ENCODE assay signal across 18 cellular contexts in genomic region chr1:53683986-53684740, GRCh38. TPM values are rescaled to one million over a fixed set of nuclear protein-coding genes. Genes with fewer than 3 reads are reported as not detected.
A peak's percentile ranks its signal among the peaks of the same experiment; 100 is the strongest.
DNase-seq lines count a peak whose midpoint lies in the region; ATAC-seq and TF ChIP-seq lines count a peak whose summit lies in the region.
"Had no signal": no experiment of that assay in that cellular context is flagged by ENCODE, and none has a peak within 500 bp of the region (broad histone marks: within the 10 kb centered on the region; RNA-seq: fewer than 3 reads in every experiment).

No MANE protein-coding gene starts in this region.

- TF ChIP-seq CTCF in cardiac muscle cell (IDR thresholded peaks at IDR 0.05; ENCODE audit: low read depth, low read length) (peak; percentile 19), heart left ventricle (IDR thresholded peaks at IDR 0.05) (no peak), fibroblast of the aortic adventitia (IDR thresholded peaks at IDR 0.05; ENCODE audit: insufficient read depth, low read length) (peak; percentile 13), testis (IDR thresholded peaks at IDR 0.05) (no peak)

- peaks cover 3% of the 10 kb centered on the region for H3K27me3 ChIP-seq in cardiac muscle cell
- H3K27me3 ChIP-seq in heart left ventricle: peaks cover 5 to 96% (median 20%) of the 10 kb centered on the region in 9 donors
- H3K27me3 ChIP-seq in NT2/D1 (ENCODE audit: insufficient read depth, insufficient read length): peaks cover 18% of the 10 kb centered on the region
- no peaks in the 10 kb centered on the region for H3K27me3 ChIP-seq in testis
- H3K27me3 ChIP-seq: BLaER1 treated with 17β-estradiol and CSF1 and Interleukin-3, amounts not matched to agents 10 nM and 100 nM had no signal

- peak overlapping the region; percentile 44 for H3K9ac ChIP-seq in NT2/D1 (ENCODE audit: insufficient read length, low read depth)
- H3K9ac ChIP-seq: BLaER1 treated with 17β-estradiol and CSF1 and Interleukin-3, amounts not matched to agents 10 nM and 100 nM had no signal

- ATAC-seq in heart left ventricle (no peak), GM18870 (IDR thresholded peaks at IDR 0.05; ENCODE audit: unreplicated experiment) (no peak)
- ATAC-seq: activated naive CD8-positive, alpha-beta T cell treated with anti-CD3 and anti-CD28 coated beads, Interleukin-2, amount 50 U/mL, for 24 hours had no signal

- H3K4me3 ChIP-seq in cardiac muscle cell (no peak overlapping the region), heart left ventricle (no peak overlapping the region), NT2/D1 (ENCODE audit: insufficient read length, low read depth) (no peak overlapping the region), fibroblast of the aortic adventitia (ENCODE audit: low read depth, low read length) (no peak overlapping the region), testis (no peak overlapping the region)
- H3K4me3 ChIP-seq: BLaER1 treated with 17β-estradiol and CSF1 and Interleukin-3, amounts not matched to agents 10 nM and 100 nM; mucosa of descending colon; upper lobe of left lung had no signal

- intact Hi-C loops in heart left ventricle (cut with DNase I) (loop anchor here in 8 of 10 donors (5.0 to 10.0 kb wide), 3 partner anchors 197 to 202 kb away; no protein-coding TSS in a partner anchor), testis (cut with DNase I; ENCODE audit: low total_unique reads) (no loop called here)

- H3K36me3 ChIP-seq in cardiac muscle cell (no peaks in the 10 kb centered on the region), heart left ventricle (no peaks in the 10 kb centered on the region), NT2/D1 (ENCODE audit: insufficient read depth, insufficient read length, low read length) (no peaks in the 10 kb centered on the region), testis (ENCODE audit: low read depth, missing control alignments) (no peaks in the 10 kb centered on the region)
- H3K36me3 ChIP-seq: BLaER1 treated with 17β-estradiol and CSF1 and Interleukin-3, amounts not matched to agents 10 nM and 100 nM; upper lobe of left lung had no signal

- 69 to 85% (median 75%) methylated on average over 3 of the region's 3 CpGs for WGBS in heart left ventricle, 4 donors
- 91 to 100% methylated on average over 1 to 3 of the region's 3 CpGs for WGBS in testis, 2 donors

- H3K9me3 ChIP-seq in cardiac muscle cell (ENCODE audit: low read depth) (no peaks in the 10 kb centered on the region), heart left ventricle (no peaks in the 10 kb centered on the region), NT2/D1 (ENCODE audit: insufficient read depth, low read length) (no peaks in the 10 kb centered on the region), testis (no peaks in the 10 kb centered on the region)
- H3K9me3 ChIP-seq: BLaER1 treated with 17β-estradiol and CSF1 and Interleukin-3, amounts not matched to agents 10 nM and 100 nM; mucosa of descending colon; upper lobe of left lung had no signal

- H3K4me1 ChIP-seq in cardiac muscle cell (ENCODE audit: low read depth) (peaks cover 2% of the 10 kb centered on the region), heart left ventricle (peaks cover 0 to 22% (median 0%) of the 10 kb centered on the region in 12 donors), NT2/D1 (ENCODE audit: insufficient read depth, insufficient read length) (peaks cover 44% of the 10 kb centered on the region), testis (no peaks in the 10 kb centered on the region)

- DNase-seq in cardiac muscle cell (ENCODE audit: low read depth in 1 of 2, low spot score in 1 of 2) (peak in 1 of 2 donors; percentile 41), heart left ventricle (no peak), NT2/D1 (ENCODE audit: low read depth, low spot score) (no peak), fibroblast of the aortic adventitia (ENCODE audit: low read depth) (no peak), SHP77 treated with DMSO at 0.1 percent for 48 hours (lab: John Stamatoyannopoulos, UW) (no peak), testis (no peak), hypothalamus (lab: John Stamatoyannopoulos, UW) (no peak)
- DNase-seq: activated CD4-positive, CD25-positive, alpha-beta regulatory T cell; activated CD8-positive, alpha-beta memory T cell treated with anti-CD3 and anti-CD28 coated beads, Interleukin-2, amount 50 U/mL, for 48 hours; activated naive CD8-positive, alpha-beta T cell treated with anti-CD3 and anti-CD28 coated beads, Interleukin-2, amount 50 U/mL, for 24 hours; Kasumi-1; mucosa of descending colon; NCI-H2029 treated with DMSO at 0.1 percent for 48 hours; stimulated activated CD4-positive, alpha-beta T cell treated with anti-CD3 and anti-CD28 coated beads, Interleukin-2, amount 100 ng/mL, for 48 hours; upper lobe of left lung had no signal

- no peak for TF ChIP-seq POLR2A in heart left ventricle (IDR thresholded peaks at IDR 0.05)
- TF ChIP-seq POLR2A in testis (IDR thresholded peaks at IDR 0.05): no peak

- H3K27ac ChIP-seq in cardiac muscle cell (no peak overlapping the region), heart left ventricle (no peak overlapping the region), testis (no peak overlapping the region)
- H3K27ac ChIP-seq: BLaER1 treated with 17β-estradiol and CSF1 and Interleukin-3, amounts not matched to agents 10 nM and 100 nM; upper lobe of left lung had no signal

RNA-seq across cellular contexts. Expression of gene GLIS1, which starts 54.8 kb away (rescaled TPM):
- total RNA-seq in cardiac muscle cell (0.11 and 0.95 TPM in 2 replicates), heart left ventricle (under 1 TPM in 4 of 9 donors, not detected in 5; 0.12 to 0.35 (median 0.15) TPM), fibroblast of the aortic adventitia (ENCODE audit: low replicate concordance) (1.6 TPM in 1 of 2 replicates, not detected in the other), testis (1 to 10 TPM; 3.8 to 6.1 TPM)
- polyA plus RNA-seq in cardiac muscle cell (0.10 and 0.77 TPM in 2 replicates), heart left ventricle (under 1 TPM in 1 of 2 donors, not detected in 1; 0.06 TPM), testis (ENCODE audit: insufficient read depth, low read depth, low replicate concordance) (2.9 TPM)
- total RNA-seq: pulmonary artery endothelial cell had no signal

Comparison
In these comparisons a context has a peak if more than half of its experiments do, and no peak if none do; other contexts are left out.
1. CTCF ChIP-seq: peak in cardiac muscle cell (single experiment) and fibroblast of the aortic adventitia (single experiment); none in heart left ventricle (0 of 12) and testis (0 of 3).